ENCODE assay signal across 11 cellular contexts in the genomic region with DNA sequence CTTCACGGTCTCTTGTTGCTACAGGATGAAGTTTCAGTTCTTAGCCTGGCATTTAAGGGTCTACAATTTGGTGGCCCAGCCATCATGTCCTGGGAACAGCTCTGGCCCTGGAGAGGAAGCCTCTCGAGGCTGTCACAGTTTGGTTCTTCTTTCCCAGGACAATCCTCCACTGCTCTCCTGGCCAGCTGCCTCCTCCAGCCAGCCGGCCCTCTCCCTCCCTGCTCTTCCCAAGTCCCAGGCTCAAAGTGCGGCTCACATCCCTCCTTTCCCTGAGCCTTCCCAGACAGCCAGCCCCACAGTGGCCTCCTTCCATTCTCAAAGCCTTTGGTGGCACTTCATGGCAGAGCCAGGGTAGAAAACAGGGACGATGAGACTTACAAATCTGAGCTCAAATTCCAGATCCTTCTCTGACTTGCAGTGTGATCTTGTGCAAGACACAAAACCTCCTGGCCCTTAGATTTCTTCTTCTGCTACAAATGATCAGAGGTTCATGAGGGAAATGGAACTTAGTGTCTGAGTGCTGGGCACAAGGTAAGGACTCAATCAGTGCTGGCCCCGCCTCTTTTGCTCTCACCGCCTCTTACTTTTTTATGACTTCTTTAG.
DNase-seq lines count a peak whose midpoint lies in the region; ATAC-seq and TF ChIP-seq lines count a peak whose summit lies in the region.
"Had no signal": no experiment of that assay in that cellular context is flagged by ENCODE, and none has a peak within 500 bp of the region (broad histone marks: within the 10 kb centered on the region; RNA-seq: fewer than 3 reads in every experiment).

No MANE protein-coding gene starts in this region.

- H3K36me3 ChIP-seq in ascending aorta (no peaks in the 10 kb centered on the region), heart left ventricle (no peaks in the 10 kb centered on the region), sigmoid colon (no peaks in the 10 kb centered on the region)
- H3K36me3 ChIP-seq: BLaER1 treated with 17β-estradiol and CSF1 and Interleukin-3, amounts not matched to agents 10 nM and 100 nM had no signal

- 61 to 65% (median 62%) methylated on average over 7 of the region's 7 CpGs for WGBS in heart left ventricle, 4 donors
- 61 to 81% methylated on average over 7 of the region's 7 CpGs for WGBS in sigmoid colon, 2 donors

- TF ChIP-seq CTCF in ascending aorta (IDR thresholded peaks at IDR 0.05) (no peak), heart left ventricle (IDR thresholded peaks at IDR 0.05) (no peak), sigmoid colon (IDR thresholded peaks at IDR 0.05) (no peak)

- H3K27me3 ChIP-seq in ascending aorta (no peaks in the 10 kb centered on the region), heart left ventricle (no peaks in the 10 kb centered on the region), sigmoid colon (no peaks in the 10 kb centered on the region)
- H3K27me3 ChIP-seq: BLaER1 treated with 17β-estradiol and CSF1 and Interleukin-3, amounts not matched to agents 10 nM and 100 nM had no signal

- no peak for TF ChIP-seq EP300 in sigmoid colon (IDR thresholded peaks at IDR 0.05)

- peak; percentile 28 for DNase-seq in AG20443 (ENCODE audit: low spot score)
- DNase-seq in ascending aorta (ENCODE audit: low spot score in 2 of 2): no peak
- peak in 1 of 5 donors; percentile 27 for DNase-seq in heart left ventricle
- peak; percentile 62 for DNase-seq in sigmoid colon
- DNase-seq in NCI-H510A (lab: John Stamatoyannopoulos, UW): no peak
- DNase-seq in NCI-H345 (lab: John Stamatoyannopoulos, UW): no peak
- DNase-seq in stimulated activated CD4-positive, alpha-beta T cell treated with anti-CD3 and anti-CD28 coated beads, Interleukin-4, amount 100 ng/mL, for 24 hours: no peak
- DNase-seq in NCI-H2196 treated with DMSO at 0.1 percent for 48 hours (lab: John Stamatoyannopoulos, UW; ENCODE audit: unreplicated experiment): no peak
- DNase-seq: activated gamma-delta T cell, NCI-H1105 treated with DMSO at 0.1 percent for 48 hours had no signal

- H3K4me1 ChIP-seq in ascending aorta: peaks cover 5 to 10% of the 10 kb centered on the region in 2 donors
- peaks cover 0 to 19% (median 9%) of the 10 kb centered on the region in 12 donors for H3K4me1 ChIP-seq in heart left ventricle
- H3K4me1 ChIP-seq in sigmoid colon: peaks cover 0 to 14% (median 12%) of the 10 kb centered on the region in 4 donors

- peak overlapping the region; percentile 35 to 39 for H3K4me3 ChIP-seq in ascending aorta
- H3K4me3 ChIP-seq in heart left ventricle: peak overlapping the region in 1 of 12 donors; percentile 12
- H3K4me3 ChIP-seq in sigmoid colon: peak overlapping the region in 1 of 4 donors; percentile 5
- H3K4me3 ChIP-seq: BLaER1 treated with 17β-estradiol and CSF1 and Interleukin-3, amounts not matched to agents 10 nM and 100 nM had no signal

- ATAC-seq in heart left ventricle: peak; percentile 4 to 35 (median 22)

- no peak for TF ChIP-seq POLR2A in heart left ventricle (IDR thresholded peaks at IDR 0.05)
- no peak for TF ChIP-seq POLR2A in sigmoid colon (IDR thresholded peaks at IDR 0.05)

- H3K9me3 ChIP-seq in ascending aorta (no peaks in the 10 kb centered on the region), heart left ventricle (no peaks in the 10 kb centered on the region), sigmoid colon (no peaks in the 10 kb centered on the region)
- H3K9me3 ChIP-seq: BLaER1 treated with 17β-estradiol and CSF1 and Interleukin-3, amounts not matched to agents 10 nM and 100 nM had no signal

- peak overlapping the region; percentile 96 to 98 for H3K27ac ChIP-seq in ascending aorta
- peak overlapping the region; percentile 76 to 99 (median 90) for H3K27ac ChIP-seq in heart left ventricle
- peak overlapping the region; percentile 76 to 86 (median 81) for H3K27ac ChIP-seq in sigmoid colon
- H3K27ac ChIP-seq: BLaER1 treated with 17β-estradiol and CSF1 and Interleukin-3, amounts not matched to agents 10 nM and 100 nM had no signal

- intact Hi-C loops in ascending aorta (cut with DNase I): loop anchor here (2.0 to 10.0 kb wide), 4 partner anchors 42 to 646 kb away; partner anchors contain the start of genes ECI2 and RPP40
- intact Hi-C loops in heart left ventricle (cut with DNase I): loop anchor here in 5 of 10 donors (5.0 to 10.0 kb wide), 6 partner anchors 43 to 418 kb away; partner anchors contain the start of gene CDYL (in 3 of the 5)
- intact Hi-C loops in sigmoid colon (cut with DNase I): loop anchor here (10.0 kb wide), 1 partner anchor 256 kb away; no protein-coding TSS in a partner anchor

Comparison
In these comparisons a context has a peak if more than half of its experiments do, and no peak if none do; other contexts are left out.
1. DNase-seq: peak in AG20443 (single experiment) and sigmoid colon (single experiment); none in ascending aorta (0 of 2), NCI-H510A (single experiment), NCI-H345 (single experiment), stimulated activated CD4-positive, alpha-beta T cell treated with anti-CD3 and anti-CD28 coated beads, Interleukin-4, amount 100 ng/mL, for 24 hours (single experiment) and NCI-H2196 treated with DMSO at 0.1 percent for 48 hours (single experiment).
2. Peak in every context shown above with its lines, with median percentiles within 50 percentile points of each other: H3K27ac ChIP-seq.